In genomic region chrX:17581650-17582049, GRCh38 we compare ENCODE assay signal across 28 cellular contexts.
"Had no signal": no experiment of that assay in that cellular context is flagged by ENCODE, and none has a peak within 500 bp of the region (broad histone marks: within the 10 kb centered on the region; RNA-seq: fewer than 3 reads in every experiment).

No MANE protein-coding gene starts in this region.

- H3K36me3 ChIP-seq: cardiac muscle cell, upper lobe of right lung had no signal

- H3K79me2 ChIP-seq: parathyroid adenoma had no signal

- H2AFZ ChIP-seq: parathyroid adenoma had no signal

- H3K4me3 ChIP-seq: cardiac muscle cell, coronary artery, dorsolateral prefrontal cortex, SK-N-MC, testis, upper lobe of right lung had no signal

- H3K9me3 ChIP-seq: testis, upper lobe of right lung had no signal

- H3K4me3 Mint-ChIP-seq: activated CD4-positive, alpha-beta memory T cell treated with anti-CD3 and anti-CD28 coated beads, Interleukin-2, amount 10 ng/mL, durations not matched to agents 7 days and 5 days; activated CD4-positive, alpha-beta T cell treated with anti-CD3 and anti-CD28 coated beads, Interleukin-2, amount 10 ng/mL, durations not matched to agents 24 days and 14 days; activated naive CD4-positive, alpha-beta T cell treated with anti-CD3 and anti-CD28 coated beads, Interleukin-2, amount 50 U/mL, for 24 hours; activated naive CD8-positive, alpha-beta T cell treated with anti-CD3 and anti-CD28 coated beads, Interleukin-2, amount 50 U/mL, for 24 hours; activated T-cell treated with anti-CD3 and anti-CD28 coated beads, Interleukin-2, amount 50 U/mL, for 4 hours; brain; effector memory CD8-positive, alpha-beta T cell; mesothelial cell of epicardium; naive B cell; T-helper 17 cell had no signal

- H3K4me1 Mint-ChIP-seq: activated CD4-positive, alpha-beta memory T cell treated with anti-CD3 and anti-CD28 coated beads, Interleukin-2, amount 10 ng/mL, durations not matched to agents 7 days and 5 days; activated CD4-positive, alpha-beta T cell treated with anti-CD3 and anti-CD28 coated beads, Interleukin-2, amount 10 ng/mL, durations not matched to agents 24 days and 14 days; activated naive CD4-positive, alpha-beta T cell treated with anti-CD3 and anti-CD28 coated beads, Interleukin-2, amount 50 U/mL, for 24 hours; activated naive CD8-positive, alpha-beta T cell treated with anti-CD3 and anti-CD28 coated beads, Interleukin-2, amount 50 U/mL, for 24 hours; naive B cell; T-helper 17 cell had no signal

- DNase-seq: activated CD4-positive, alpha-beta memory T cell treated with anti-CD3 and anti-CD28 coated beads, Interleukin-2, amount 10 ng/mL, durations not matched to agents 7 days and 5 days; activated CD4-positive, alpha-beta T cell treated with anti-CD3 and anti-CD28 coated beads, Interleukin-2, amount 10 ng/mL, durations not matched to agents 24 days and 14 days; activated CD4-positive, CD25-positive, alpha-beta regulatory T cell treated with anti-CD3 and anti-CD28 coated beads, Interleukin-2, amount 50 U/mL, for 72 hours; activated naive CD8-positive, alpha-beta T cell treated with anti-CD3 and anti-CD28 coated beads, Interleukin-2, amount 50 U/mL, for 24 hours; activated T-cell treated with anti-CD3 and anti-CD28 coated beads, Interleukin-2, amount 50 U/mL, for 4 hours; cerebellar nuclear complex; dorsolateral prefrontal cortex; effector memory CD8-positive, alpha-beta T cell; erythroblast; foreskin keratinocyte; mammary epithelial cell; naive B cell; nucleus accumbens; right cardiac atrium; stimulated activated CD4-positive, alpha-beta T cell treated with anti-CD3 and anti-CD28 coated beads, Interleukin-12 subunit alpha, Interleukin-12 subunit beta, amount 100 ng/mL, for 4 hours; stimulated activated CD4-positive, alpha-beta T cell treated with anti-CD3 and anti-CD28 coated beads, Interleukin-4, amount 100 ng/mL, for 1 hour; stimulated activated naive CD8-positive, alpha-beta T cell treated with anti-CD3 and anti-CD28 coated beads, Interleukin-15, Interleukin-2, amounts not matched to agents 100 U/mL and 50 U/mL, for 24 hours; T-helper 17 cell; testis; upper lobe of right lung had no signal

- H3K27ac Mint-ChIP-seq: activated CD4-positive, alpha-beta memory T cell treated with anti-CD3 and anti-CD28 coated beads, Interleukin-2, amount 10 ng/mL, durations not matched to agents 7 days and 5 days; activated CD4-positive, alpha-beta T cell treated with anti-CD3 and anti-CD28 coated beads, Interleukin-2, amount 10 ng/mL, durations not matched to agents 24 days and 14 days; activated naive CD4-positive, alpha-beta T cell treated with anti-CD3 and anti-CD28 coated beads, Interleukin-2, amount 50 U/mL, for 24 hours; activated naive CD8-positive, alpha-beta T cell treated with anti-CD3 and anti-CD28 coated beads, Interleukin-2, amount 50 U/mL, for 24 hours; activated T-helper 2 cell treated with anti-CD3 and anti-CD28 coated beads, Interferon-gamma antibody, Interleukin-2, Interleukin-4, amounts not matched to agents 10 μg/mL and 5 μg/mL and 100 μg/mL, durations not matched to agents 14 hours and 24 hours and 36 hours; effector memory CD8-positive, alpha-beta T cell; mesothelial cell of epicardium; naive B cell; T-helper 17 cell had no signal

- H3K27ac ChIP-seq: cardiac muscle cell, dorsolateral prefrontal cortex, foreskin keratinocyte, parathyroid adenoma, SK-N-MC, testis, upper lobe of right lung had no signal

- H3K36me3 Mint-ChIP-seq: activated naive CD4-positive, alpha-beta T cell treated with anti-CD3 and anti-CD28 coated beads, Interleukin-2, amount 50 U/mL, for 24 hours; brain; mesothelial cell of epicardium; naive B cell had no signal

- ATAC-seq: activated naive CD8-positive, alpha-beta T cell treated with anti-CD3 and anti-CD28 coated beads, Interleukin-2, amount 50 U/mL, for 24 hours; activated T-cell treated with anti-CD3 and anti-CD28 coated beads, Interleukin-2, amount 50 U/mL, for 4 hours; effector memory CD8-positive, alpha-beta T cell; foreskin keratinocyte; right cardiac atrium; stimulated activated naive CD8-positive, alpha-beta T cell treated with anti-CD3 and anti-CD28 coated beads, Interleukin-15, Interleukin-2, amounts not matched to agents 100 U/mL and 50 U/mL, for 24 hours; T-helper 17 cell; upper lobe of right lung had no signal

- H3K9me3 Mint-ChIP-seq: activated CD4-positive, alpha-beta memory T cell treated with anti-CD3 and anti-CD28 coated beads, Interleukin-2, amount 10 ng/mL, durations not matched to agents 7 days and 5 days; activated CD4-positive, alpha-beta T cell treated with anti-CD3 and anti-CD28 coated beads, Interleukin-2, amount 10 ng/mL, durations not matched to agents 24 days and 14 days; activated naive CD4-positive, alpha-beta T cell treated with anti-CD3 and anti-CD28 coated beads, Interleukin-2, amount 50 U/mL, for 24 hours; activated naive CD8-positive, alpha-beta T cell treated with anti-CD3 and anti-CD28 coated beads, Interleukin-2, amount 50 U/mL, for 24 hours; activated T-cell treated with anti-CD3 and anti-CD28 coated beads, Interleukin-2, amount 50 U/mL, for 4 hours; activated T-helper 2 cell treated with anti-CD3 and anti-CD28 coated beads, Interferon-gamma antibody, Interleukin-2, Interleukin-4, amounts not matched to agents 10 μg/mL and 5 μg/mL and 100 μg/mL, durations not matched to agents 14 hours and 24 hours and 36 hours; effector memory CD8-positive, alpha-beta T cell; mesothelial cell of epicardium had no signal

- H3K4me1 ChIP-seq: foreskin keratinocyte, parathyroid adenoma, upper lobe of right lung had no signal

- H3K9ac ChIP-seq: parathyroid adenoma had no signal

- H3K27me3 ChIP-seq: cardiac muscle cell, foreskin keratinocyte, testis, upper lobe of right lung had no signal
